ENCODE assay signal across 30 cellular contexts in genomic region chr13:83853771-83854170, GRCh38. TPM values are rescaled to one million over a fixed set of nuclear protein-coding genes. Genes with fewer than 3 reads are reported as not detected.
"Had no signal": no experiment of that assay in that cellular context is flagged by ENCODE, and none has a peak within 500 bp of the region (broad histone marks: within the 10 kb centered on the region; RNA-seq: fewer than 3 reads in every experiment).

No MANE protein-coding gene starts in this region.

- H3K27ac ChIP-seq: ascending aorta, VCaP had no signal

- H3K4me1 ChIP-seq: ascending aorta had no signal

- H3K27me3 ChIP-seq: ascending aorta had no signal

- ATAC-seq: activated CD8-positive, alpha-beta T cell treated with anti-CD3 and anti-CD28 coated beads for 36 hours; activated naive CD8-positive, alpha-beta T cell treated with anti-CD3 and anti-CD28 coated beads, Interleukin-2, amount 50 U/mL, for 24 hours; activated T-cell treated with anti-CD3 and anti-CD28 coated beads, Interleukin-2, amount 50 U/mL, for 4 hours; activated T-cell treated with anti-CD3 and anti-CD28 coated beads, Interleukin-2, amount 50 U/mL, for 72 hours; activated T-helper 17 cell treated with anti-CD3 and anti-CD28 coated beads, Interleukin-2, amount 50 U/mL, for 72 hours had no signal

- H3K4me3 ChIP-seq: ascending aorta had no signal

- DNase-seq: activated B cell treated with CpG ODN at 0.5 μM for 24 hours; activated CD4-positive, alpha-beta memory T cell treated with anti-CD3 and anti-CD28 coated beads for 36 hours; activated CD4-positive, alpha-beta T cell treated with anti-CD3 and anti-CD28 coated beads for 4 hours; activated CD4-positive, alpha-beta T cell treated with anti-CD3 and anti-CD28 coated beads, Interleukin-2, amount 10 ng/mL, durations not matched to agents 24 days and 14 days; activated CD4-positive, alpha-beta T cell treated with anti-CD3 and anti-CD28 coated beads, Interleukin-2, amount 50 U/mL, for 1 hour; activated CD4-positive, alpha-beta T cell treated with anti-CD3 and anti-CD28 coated beads, Interleukin-2, amount 50 U/mL, for 4 hours; activated CD4-positive, CD25-positive, alpha-beta regulatory T cell treated with anti-CD3 and anti-CD28 coated beads, Interleukin-2, amount 50 U/mL, for 72 hours; activated CD8-positive, alpha-beta memory T cell treated with anti-CD3 and anti-CD28 coated beads, Interleukin-2, amount 50 U/mL, for 4 hours; activated CD8-positive, alpha-beta T cell treated with anti-CD3 and anti-CD28 coated beads for 36 hours; activated effector memory CD4-positive, alpha-beta T cell treated with anti-CD3 and anti-CD28 coated beads, Interleukin-2, amount 50 U/mL, for 16 hours; activated gamma-delta T cell treated with Interleukin-2 at 50 U/mL for 16 hours; activated naive CD4-positive, alpha-beta T cell; activated naive CD4-positive, alpha-beta T cell treated with anti-CD3 and anti-CD28 coated beads for 36 hours; activated naive CD8-positive, alpha-beta T cell treated with anti-CD3 and anti-CD28 coated beads, Interleukin-2, amount 10 ng/mL, durations not matched to agents 7 days and 5 days; activated naive CD8-positive, alpha-beta T cell treated with anti-CD3 and anti-CD28 coated beads, Interleukin-2, amount 50 U/mL, for 24 hours; activated T-cell treated with anti-CD3 and anti-CD28 coated beads for 4 hours; activated T-cell treated with anti-CD3 and anti-CD28 coated beads, Interleukin-2, amount 50 U/mL, for 1 hour; activated T-cell treated with anti-CD3 and anti-CD28 coated beads, Interleukin-2, amount 50 U/mL, for 4 hours; activated T-cell treated with anti-CD3 and anti-CD28 coated beads, Interleukin-2, amount 50 U/mL, for 72 hours; amygdala; anterior cingulate cortex; central memory CD4-positive, alpha-beta T cell; T-helper 1 cell; T-helper 2 cell; T-helper 9 cell had no signal

RNA-seq across cellular contexts. Expression of gene SLITRK1, which starts 28.5 kb away (rescaled TPM):
- total RNA-seq: activated B cell treated with CpG ODN at 0.5 μM for 24 hours; activated CD4-positive, alpha-beta memory T cell treated with anti-CD3 and anti-CD28 coated beads for 36 hours; activated CD4-positive, alpha-beta T cell treated with anti-CD3 and anti-CD28 coated beads, Interleukin-2, amount 10 ng/mL, durations not matched to agents 24 days and 14 days; activated CD8-positive, alpha-beta memory T cell treated with anti-CD3 and anti-CD28 coated beads for 36 hours; activated CD8-positive, alpha-beta T cell treated with anti-CD3 and anti-CD28 coated beads for 36 hours; activated naive CD4-positive, alpha-beta T cell treated with anti-CD3 and anti-CD28 coated beads for 36 hours; activated naive CD8-positive, alpha-beta T cell treated with anti-CD3 and anti-CD28 coated beads, Interleukin-2, amount 10 ng/mL, durations not matched to agents 7 days and 5 days; activated T-cell treated with anti-CD3 and anti-CD28 coated beads, Interleukin-2, amount 50 U/mL, for 4 hours; activated T-cell treated with anti-CD3 and anti-CD28 coated beads, Interleukin-2, amount 50 U/mL, for 72 hours; activated T-helper 1 cell treated with anti-CD3 and anti-CD28 coated beads, Interleukin-12 subunit alpha, Interleukin-12 subunit beta, Interleukin-2, Interleukin-4 antibody, amounts not matched to agents 30 ng/mL and 10 ng/mL and 1 ng/mL, durations not matched to agents 14 hours and 24 hours and 36 hours; activated T-helper 17 cell treated with anti-CD3 and anti-CD28 coated beads, Interleukin-2, amount 50 U/mL, for 72 hours; ascending aorta had no signal
